12 cellular contexts compared by ENCODE assay signal in the genomic region with DNA sequence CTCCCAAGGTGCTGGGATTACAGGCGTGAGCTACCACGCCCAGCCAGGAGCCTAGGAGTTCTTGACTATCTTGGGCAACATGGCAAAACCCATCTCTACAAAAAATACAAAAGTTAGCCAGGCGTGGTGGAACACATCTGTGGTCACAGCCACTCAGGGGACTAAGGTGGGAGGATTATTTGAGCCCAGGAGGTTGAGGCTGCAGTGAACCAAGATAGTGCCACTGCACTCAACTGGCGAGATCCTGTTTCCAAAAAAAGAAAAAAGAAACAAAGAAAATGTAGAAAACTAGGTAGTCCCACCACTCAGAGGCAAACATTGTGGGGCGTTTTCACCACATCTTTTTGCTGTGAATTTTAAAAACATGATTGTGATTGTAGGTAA.
DNase-seq lines count a peak whose midpoint lies in the region; ATAC-seq and TF ChIP-seq lines count a peak whose summit lies in the region.
"Had no signal": no experiment of that assay in that cellular context is flagged by ENCODE, and none has a peak within 500 bp of the region (broad histone marks: within the 10 kb centered on the region; RNA-seq: fewer than 3 reads in every experiment).

No MANE protein-coding gene starts in this region.

- no peaks in the 10 kb centered on the region for H3K9me3 Mint-ChIP-seq in activated T-helper 2 cell treated with anti-CD3 and anti-CD28 coated beads, Interferon-gamma antibody, Interleukin-2, Interleukin-4, amounts not matched to agents 10 μg/mL and 5 μg/mL and 100 μg/mL, durations not matched to agents 14 hours and 24 hours and 36 hours
- H3K9me3 Mint-ChIP-seq: natural killer cell treated with Interleukin-12 subunit alpha and Interleukin-12 subunit beta and Interleukin-15 and Interleukin-18, amount 100 ng/mL, for 72 hours had no signal

- in situ Hi-C loops in Panc1 (cut with HindIII; ENCODE audit: low pct_unique_long_range_greater_than_20kb, low sequenced_read_pairs): no loop called here

- H3K4me3 ChIP-seq in GM12865 (ENCODE audit: low read depth, low read length): no peak overlapping the region
- no peak overlapping the region for H3K4me3 ChIP-seq in Panc1 (ENCODE audit: low read depth in 2 of 2, low read length in 2 of 2)
- no peak overlapping the region for H3K4me3 ChIP-seq in aorta (ENCODE audit: low read length in 2 of 2)
- H3K4me3 ChIP-seq: smooth muscle cell had no signal

- H3K36me3 ChIP-seq in Panc1 (ENCODE audit: control insufficient read depth, insufficient read depth, low read length): no peaks in the 10 kb centered on the region
- H3K36me3 ChIP-seq in aorta (ENCODE audit: control insufficient read depth in 1 of 2, insufficient read depth in 2 of 2, low read length in 1 of 2): no peaks in the 10 kb centered on the region

- H3K27me3 Mint-ChIP-seq in activated T-helper 2 cell treated with anti-CD3 and anti-CD28 coated beads, Interferon-gamma antibody, Interleukin-2, Interleukin-4, amounts not matched to agents 10 μg/mL and 5 μg/mL and 100 μg/mL, durations not matched to agents 14 hours and 24 hours and 36 hours (ENCODE audit: low read depth): no peaks in the 10 kb centered on the region
- H3K27me3 Mint-ChIP-seq: natural killer cell treated with Interleukin-12 subunit alpha and Interleukin-12 subunit beta and Interleukin-15 and Interleukin-18, amount 100 ng/mL, for 72 hours had no signal

- H3K27ac Mint-ChIP-seq in activated T-helper 2 cell treated with anti-CD3 and anti-CD28 coated beads, Interferon-gamma antibody, Interleukin-2, Interleukin-4, amounts not matched to agents 10 μg/mL and 5 μg/mL and 100 μg/mL, durations not matched to agents 14 hours and 24 hours and 36 hours: no peak overlapping the region
- H3K27ac Mint-ChIP-seq: natural killer cell treated with Interleukin-12 subunit alpha and Interleukin-12 subunit beta and Interleukin-15 and Interleukin-18, amount 100 ng/mL, for 72 hours had no signal

- DNase-seq in GM12865 (ENCODE audit: low read depth): peak; percentile 50
- no peak for DNase-seq in Panc1 (ENCODE audit: low read depth, low spot score)
- DNase-seq in caudate nucleus (lab: John Stamatoyannopoulos, UW): no peak
- no peak for DNase-seq in stimulated activated naive CD8-positive, alpha-beta T cell treated with anti-CD3 and anti-CD28 coated beads, Interleukin-15, Interleukin-2, amounts not matched to agents 100 U/mL and 50 U/mL, for 24 hours
- DNase-seq in activated T-helper 2 cell treated with anti-CD3 and anti-CD28 coated beads, Interferon-gamma antibody, Interleukin-2, Interleukin-4, amounts not matched to agents 10 μg/mL and 5 μg/mL and 100 μg/mL, durations not matched to agents 14 hours and 24 hours and 36 hours (ENCODE audit: low spot score): no peak
- no peak for DNase-seq in aorta
- DNase-seq: NCI-H2029 treated with DMSO at 0.1 percent for 48 hours; stimulated activated CD8-positive, alpha-beta memory T cell treated with anti-CD3 and anti-CD28 coated beads, Interleukin-4, amount 100 ng/mL, for 48 hours had no signal

- peak; percentile 33 for ATAC-seq in GM21360 (IDR thresholded peaks at IDR 0.05; ENCODE audit: unreplicated experiment)
- ATAC-seq in HG02943 (IDR thresholded peaks at IDR 0.05; ENCODE audit: low read depth, unreplicated experiment): peak; percentile 46
- no peak for ATAC-seq in Panc1
- ATAC-seq in stimulated activated naive CD8-positive, alpha-beta T cell treated with anti-CD3 and anti-CD28 coated beads, Interleukin-15, Interleukin-2, amounts not matched to agents 100 U/mL and 50 U/mL, for 24 hours: no peak
- ATAC-seq in aorta (ENCODE audit: low FRiP score): no peak
- ATAC-seq: natural killer cell treated with Interleukin-12 subunit alpha and Interleukin-12 subunit beta and Interleukin-15 and Interleukin-18, amount 100 ng/mL, for 72 hours had no signal

- intact Hi-C loops in Panc1 (cut with micrococcal nuclease; ENCODE audit: unreplicated experiment): no loop called here
- intact Hi-C loops in activated T-helper 2 cell treated with anti-CD3 and anti-CD28 coated beads, Interferon-gamma antibody, Interleukin-2, Interleukin-4, amounts not matched to agents 10 μg/mL and 5 μg/mL and 100 μg/mL, durations not matched to agents 14 hours and 24 hours and 36 hours (cut with micrococcal nuclease): no loop called here
- intact Hi-C loops in aorta (cut with DNase I): no loop called here

- no peaks in the 10 kb centered on the region for H3K9me3 ChIP-seq in Panc1 (ENCODE audit: control insufficient read depth, insufficient read depth, low read depth, low read length)
- no peaks in the 10 kb centered on the region for H3K9me3 ChIP-seq in aorta (ENCODE audit: control insufficient read depth, low read length)

- TF ChIP-seq CTCF in GM12865 (IDR thresholded peaks at IDR 0.05; ENCODE audit: insufficient read depth, low read depth, low read length, missing control alignments): no peak
- TF ChIP-seq CTCF in Panc1 (IDR thresholded peaks at IDR 0.05): no peak

- BruUV-seq in Panc1 (replicated peaks; lab: Mats Ljungman, UMichigan): no TSS peak

- no peaks in the 10 kb centered on the region for H3K36me3 Mint-ChIP-seq in activated T-helper 2 cell treated with anti-CD3 and anti-CD28 coated beads, Interferon-gamma antibody, Interleukin-2, Interleukin-4, amounts not matched to agents 10 μg/mL and 5 μg/mL and 100 μg/mL, durations not matched to agents 14 hours and 24 hours and 36 hours (ENCODE audit: low read depth)
- H3K36me3 Mint-ChIP-seq: natural killer cell treated with Interleukin-12 subunit alpha and Interleukin-12 subunit beta and Interleukin-15 and Interleukin-18, amount 100 ng/mL, for 72 hours had no signal

- peak overlapping the region; percentile 29; the same call in 1 of the 2 replicates for H3K27ac ChIP-seq in Panc1 (ENCODE audit: low read length)
- H3K27ac ChIP-seq in caudate nucleus (ENCODE audit: low read depth, low read length): no peak overlapping the region
- no peak overlapping the region for H3K27ac ChIP-seq in aorta (ENCODE audit: low read depth in 1 of 2, low read length in 2 of 2)

- H3K27me3 ChIP-seq in Panc1 (ENCODE audit: control insufficient read depth, insufficient read depth, low read length): no peaks in the 10 kb centered on the region
- no peaks in the 10 kb centered on the region for H3K27me3 ChIP-seq in aorta (ENCODE audit: control insufficient read depth in 1 of 2, insufficient read depth in 2 of 2, low read length in 1 of 2)

- 96 to 97% methylated on average over 5 of the region's 5 CpGs for WGBS in aorta, 2 donors

- no peaks in the 10 kb centered on the region for H3K4me1 Mint-ChIP-seq in activated T-helper 2 cell treated with anti-CD3 and anti-CD28 coated beads, Interferon-gamma antibody, Interleukin-2, Interleukin-4, amounts not matched to agents 10 μg/mL and 5 μg/mL and 100 μg/mL, durations not matched to agents 14 hours and 24 hours and 36 hours (ENCODE audit: low read depth)

- POLR2A ChIA-PET in Panc1 (lab: Charles Lee): no interaction called here

- H3K4me1 ChIP-seq in Panc1 (ENCODE audit: control insufficient read depth, insufficient read depth, low read length) (peaks cover 42% of the 10 kb centered on the region), aorta (ENCODE audit: control insufficient read depth in 1 of 2, insufficient read depth in 2 of 2, low read length in 2 of 2) (no peaks in the 10 kb centered on the region)

- CTCF ChIA-PET in Panc1 (lab: Charles Lee): no interaction called here

- H3K4me3 Mint-ChIP-seq in activated T-helper 2 cell treated with anti-CD3 and anti-CD28 coated beads, Interferon-gamma antibody, Interleukin-2, Interleukin-4, amounts not matched to agents 10 μg/mL and 5 μg/mL and 100 μg/mL, durations not matched to agents 14 hours and 24 hours and 36 hours (ENCODE audit: low read depth): no peak overlapping the region
- H3K4me3 Mint-ChIP-seq: natural killer cell treated with Interleukin-12 subunit alpha and Interleukin-12 subunit beta and Interleukin-15 and Interleukin-18, amount 100 ng/mL, for 72 hours had no signal

Comparison
In these comparisons a context has a peak if more than half of its experiments do, and no peak if none do; other contexts are left out.
1. ATAC-seq: peak in GM21360 (single experiment) and HG02943 (single experiment); none in Panc1 (single experiment), stimulated activated naive CD8-positive, alpha-beta T cell treated with anti-CD3 and anti-CD28 coated beads, Interleukin-15, Interleukin-2, amounts not matched to agents 100 U/mL and 50 U/mL, for 24 hours (single experiment) and aorta (single experiment).